In the genomic region with DNA sequence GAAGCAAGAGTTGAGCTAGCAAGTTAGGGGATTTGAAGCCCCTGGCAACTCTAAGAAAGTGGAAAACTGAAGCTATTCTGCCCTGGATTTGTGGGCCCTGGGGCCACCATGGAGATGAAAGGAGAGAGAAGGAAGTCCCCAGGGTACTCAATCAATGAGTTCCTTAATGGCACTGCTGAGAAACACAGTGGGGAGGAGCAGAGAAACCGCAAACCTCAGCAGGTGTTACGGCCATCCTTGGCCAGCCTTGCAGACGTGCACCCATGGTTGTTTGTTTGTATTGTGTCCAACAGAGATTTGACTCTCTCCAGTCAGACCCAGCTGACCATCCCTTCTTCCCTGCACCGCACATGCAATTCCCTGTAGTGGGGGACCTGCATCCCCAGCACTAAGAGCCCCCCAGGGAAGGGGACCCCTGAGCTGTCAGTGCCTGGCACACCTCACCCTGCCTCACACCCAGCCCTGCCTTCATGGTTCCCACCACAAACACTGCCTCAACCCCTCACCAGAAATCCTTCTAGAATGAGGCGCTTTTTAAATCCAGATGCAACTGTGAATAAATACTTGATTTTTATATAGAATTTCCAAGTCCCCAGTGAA, we compare ENCODE assay signal across 17 cellular contexts.
A peak's percentile ranks its signal among the peaks of the same experiment; 100 is the strongest.
DNase-seq lines count a peak whose midpoint lies in the region; ATAC-seq and FAIRE-seq lines count a peak whose summit lies in the region.
"Had no signal": no experiment of that assay in that cellular context is flagged by ENCODE, and none has a peak within 500 bp of the region (broad histone marks: within the 10 kb centered on the region; RNA-seq: fewer than 3 reads in every experiment).

No MANE protein-coding gene starts in this region.

- H3K9ac ChIP-seq in neuronal stem cell (ENCODE audit: low read depth, low read length, poor library complexity), result no peak overlapping the region

- no peak overlapping the region for H3K27ac ChIP-seq in neuronal stem cell (replicated peaks; ENCODE audit: low read length)
- no peak overlapping the region for H3K27ac ChIP-seq in small intestine (ENCODE audit: low read depth in 1 of 2, low read length in 1 of 2)
- H3K27ac ChIP-seq: gastroesophageal sphincter, transverse colon had no signal

- ATAC-seq in GM21825 (IDR thresholded peaks at IDR 0.05; ENCODE audit: unreplicated experiment), result peak; percentile 90
- ATAC-seq in HG03469 (IDR thresholded peaks at IDR 0.05; ENCODE audit: unreplicated experiment), result peak; percentile 72
- ATAC-seq: gastroesophageal sphincter had no signal

- H3K36me3 ChIP-seq in neuronal stem cell (replicated peaks in 1 of 2; ENCODE audit: control insufficient read depth in 2 of 2, insufficient read depth in 2 of 2, low read length in 2 of 2), result no peaks in the 10 kb centered on the region
- H3K36me3 ChIP-seq in small intestine (ENCODE audit: control insufficient read depth in 2 of 2, insufficient read depth in 2 of 2, low read length in 2 of 2), result no peaks in the 10 kb centered on the region
- H3K36me3 ChIP-seq: gastroesophageal sphincter, transverse colon had no signal

- H3K79me1 ChIP-seq in neuronal stem cell (ENCODE audit: low read depth, low read length), result no peaks in the 10 kb centered on the region

- H3K4ac ChIP-seq in neuronal stem cell (ENCODE audit: low read length), result no peak overlapping the region

- no peak for FAIRE-seq in small intestine (lab: Jason Lieb, UNC)
- FAIRE-seq: endothelial cell of umbilical vein had no signal

- no peak overlapping the region for H4K91ac ChIP-seq in neuronal stem cell (ENCODE audit: low read depth, low read length, poor library complexity)

- H3K23ac ChIP-seq in neuronal stem cell (ENCODE audit: low read depth, low read length, poor library complexity), result no peak overlapping the region

- H4K8ac ChIP-seq in neuronal stem cell (ENCODE audit: low read depth, low read length), result no peak overlapping the region

- H2BK5ac ChIP-seq in neuronal stem cell (ENCODE audit: low read length), result no peak overlapping the region

- no peak overlapping the region for H3K18ac ChIP-seq in neuronal stem cell (ENCODE audit: low read length)

- peak overlapping the region; percentile 34 for H2AK5ac ChIP-seq in neuronal stem cell (ENCODE audit: low read depth, low read length)

- no peak overlapping the region for H2AFZ ChIP-seq in neuronal stem cell (ENCODE audit: low read length)

- H3K27me3 ChIP-seq in neuronal stem cell (ENCODE audit: control insufficient read depth in 3 of 3, insufficient read depth in 3 of 3, low read depth in 1 of 3, low read length in 3 of 3) (no peaks in the 10 kb centered on the region), small intestine (ENCODE audit: control insufficient read depth in 2 of 2, insufficient read depth in 2 of 2, low read length in 2 of 2) (peaks cover 0 to 5% of the 10 kb centered on the region in 2 donors)
- H3K27me3 ChIP-seq: transverse colon had no signal

- peak overlapping the region; percentile 10 for H3K14ac ChIP-seq in neuronal stem cell (ENCODE audit: low read length)

- H3K9me3 ChIP-seq in neuronal stem cell (replicated peaks in 1 of 2; ENCODE audit: control insufficient read depth in 2 of 2, insufficient read depth in 1 of 2, low read depth in 1 of 2, low read length in 2 of 2), result no peaks in the 10 kb centered on the region
- H3K9me3 ChIP-seq in small intestine (ENCODE audit: control insufficient read depth, low read depth), result no peaks in the 10 kb centered on the region
- H3K9me3 ChIP-seq: transverse colon had no signal

- H2BK15ac ChIP-seq in neuronal stem cell (ENCODE audit: low read length), result no peak overlapping the region

- no peak overlapping the region for H2BK120ac ChIP-seq in neuronal stem cell (ENCODE audit: low read depth, low read length)

- no peak overlapping the region for H2BK12ac ChIP-seq in neuronal stem cell (ENCODE audit: low read length)

- no CpG with 5 or more reads among the region's 5 CpGs for WGBS in neuronal stem cell (ENCODE audit: extremely low coverage in 2 of 2, insufficient read length in 2 of 2, insufficient replicate concordance in 1 of 2), 2 donors
- 34 to 49% (median 44%) methylated on average over 5 of the region's 5 CpGs for WGBS in small intestine, 3 donors

- H3K4me1 ChIP-seq in neuronal stem cell (ENCODE audit: control insufficient read depth in 2 of 2, insufficient read depth in 1 of 2, low read depth in 1 of 2, low read length in 2 of 2) (peaks cover 0 to 3% of the 10 kb centered on the region in 2 donors), small intestine (ENCODE audit: control insufficient read depth in 2 of 2, insufficient read depth in 1 of 2, low read depth in 1 of 2, low read length in 1 of 2) (no peaks in the 10 kb centered on the region)
- H3K4me1 ChIP-seq: gastroesophageal sphincter, transverse colon had no signal

- H3K4me2 ChIP-seq in neuronal stem cell (ENCODE audit: insufficient read depth, low read length, poor library complexity, severe bottlenecking), result no peak overlapping the region

- H3K4me3 ChIP-seq in neuronal stem cell (ENCODE audit: low read length in 2 of 2) (no peak overlapping the region), small intestine (ENCODE audit: low read depth in 1 of 2, low read length in 2 of 2) (no peak overlapping the region)
- H3K4me3 ChIP-seq: gastroesophageal sphincter, transverse colon had no signal

- peak; percentile 38 for DNase-seq in NCI-H2196 (lab: John Stamatoyannopoulos, UW; ENCODE audit: unreplicated experiment)
- DNase-seq in NCI-H2196 treated with DMSO at 0.1 percent for 48 hours (lab: John Stamatoyannopoulos, UW; ENCODE audit: unreplicated experiment), result no peak
- no peak for DNase-seq in neuronal stem cell (ENCODE audit: low spot score)
- no peak for DNase-seq in GM19238 (ENCODE audit: insufficient read length, low spot score)
- no peak for DNase-seq in central memory CD4-positive, alpha-beta T cell
- no peak for DNase-seq in small intestine
- DNase-seq: activated B cell treated with CpG ODN at 0.5 μM for 24 hours; HCEC 1CT; islet precursor cell; Kasumi-1; NCI-H187 treated with DMSO at 0.1 percent for 48 hours; stimulated activated CD8-positive, alpha-beta memory T cell treated with anti-CD3 and anti-CD28 coated beads, Interleukin-4, amount 100 ng/mL, for 48 hours; transverse colon had no signal
